Comparison of ENCODE assay signal across 9 cellular contexts in the genomic region with DNA sequence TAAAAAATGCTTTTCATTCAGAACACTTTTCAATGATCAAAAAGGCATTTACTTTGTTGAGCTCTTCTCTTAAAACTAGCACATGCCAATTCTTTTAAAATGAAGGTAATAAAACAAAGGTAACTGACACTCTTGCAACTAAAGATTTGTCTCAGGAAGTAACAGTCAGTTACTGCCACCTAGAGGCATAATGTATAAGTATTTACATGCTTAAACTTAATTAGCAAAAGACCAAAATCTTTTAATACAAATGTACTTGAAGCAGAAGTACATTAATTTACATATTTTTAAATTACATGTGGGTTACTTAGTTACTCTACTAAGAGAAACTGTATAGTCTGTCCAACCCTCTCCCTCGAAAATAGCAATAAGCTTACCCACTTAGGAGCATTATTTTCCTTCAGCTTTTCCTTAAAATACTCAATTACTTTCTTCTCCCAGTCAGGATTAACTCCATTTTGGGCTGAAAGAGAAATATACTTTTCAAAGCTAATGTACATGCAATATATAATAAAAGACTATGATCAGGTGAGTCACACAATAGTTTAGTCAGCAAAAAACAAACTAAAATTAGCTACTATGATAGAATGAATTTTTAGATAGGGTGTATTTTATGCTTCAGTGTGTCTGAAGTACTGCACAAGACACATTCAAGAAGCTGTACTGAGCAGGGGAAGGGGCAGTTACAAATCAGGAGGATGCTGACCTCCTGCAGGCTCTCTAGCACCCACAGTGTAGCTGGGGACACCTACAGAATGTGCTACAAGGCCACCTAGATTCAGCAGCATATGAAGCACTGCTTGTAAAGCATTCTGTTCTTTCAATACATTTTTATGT. TPM values are rescaled to one million over a fixed set of nuclear protein-coding genes. Genes with fewer than 3 reads are reported as not detected.
A peak's percentile ranks its signal among the peaks of the same experiment; 100 is the strongest.
DNase-seq lines count a peak whose midpoint lies in the region; ATAC-seq, FAIRE-seq and TF ChIP-seq lines count a peak whose summit lies in the region.
"Had no signal": no experiment of that assay in that cellular context is flagged by ENCODE, and none has a peak within 500 bp of the region (broad histone marks: within the 10 kb centered on the region; RNA-seq: fewer than 3 reads in every experiment).

No MANE protein-coding gene starts in this region.

- no peaks in the 10 kb centered on the region for H3K27me3 Mint-ChIP-seq in CD4-positive, CD25-positive, alpha-beta regulatory T cell

- no peak overlapping the region for H3K4me2 ChIP-seq in endothelial cell of umbilical vein (ENCODE audit: insufficient read depth, low read length)
- H3K4me2 ChIP-seq in osteoblast (ENCODE audit: insufficient read depth, low read length): no peak overlapping the region

- intact Hi-C loops in endothelial cell of umbilical vein (cut with micrococcal nuclease): loop anchor here (1.0 kb wide), 3 partner anchors 109 to 251 kb away; no protein-coding TSS in a partner anchor

- H3K27ac ChIP-seq in CD4-positive, CD25-positive, alpha-beta regulatory T cell (ENCODE audit: insufficient read depth, low read length, poor library complexity, severe bottlenecking): peak overlapping the region; percentile 49
- H3K27ac ChIP-seq in endothelial cell of umbilical vein (ENCODE audit: insufficient read depth, low read depth, low read length): no peak overlapping the region
- H3K27ac ChIP-seq in osteoblast (ENCODE audit: low read depth, low read length): no peak overlapping the region
- H3K27ac ChIP-seq: skin epidermis had no signal

- peak; percentile 65 to 74 for ATAC-seq in CD4-positive, CD25-positive, alpha-beta regulatory T cell (ENCODE audit: low read depth in 2 of 2)
- no peak for ATAC-seq in GM18858 (IDR thresholded peaks at IDR 0.05; ENCODE audit: unreplicated experiment)

- FAIRE-seq in GM19239 (lab: Jason Lieb, UNC) (peak; percentile 80), endothelial cell of umbilical vein (lab: Jason Lieb, UNC) (no peak)

- peaks cover 32% of the 10 kb centered on the region for H3K36me3 ChIP-seq in CD4-positive, CD25-positive, alpha-beta regulatory T cell (ENCODE audit: control insufficient read depth, insufficient read depth, low read length)
- H3K36me3 ChIP-seq in endothelial cell of umbilical vein (ENCODE audit: control insufficient read depth in 2 of 2, extremely low read depth in 1 of 2, insufficient read depth in 2 of 2, low read length in 2 of 2): peaks cover 2 to 10% of the 10 kb centered on the region in 2 experiments
- peaks cover 13% of the 10 kb centered on the region for H3K36me3 ChIP-seq in osteoblast (ENCODE audit: insufficient read depth, low read length)

- H3K4me3 Mint-ChIP-seq in CD4-positive, CD25-positive, alpha-beta regulatory T cell: peak overlapping the region in 1 of 4 donors; percentile 15

- H2AFZ ChIP-seq in endothelial cell of umbilical vein (ENCODE audit: low read depth, low read length): no peak overlapping the region
- no peak overlapping the region for H2AFZ ChIP-seq in osteoblast (ENCODE audit: low read length)

- H3K9me3 ChIP-seq in CD4-positive, CD25-positive, alpha-beta regulatory T cell (ENCODE audit: control insufficient read depth in 2 of 2, low read length in 2 of 2): no peaks in the 10 kb centered on the region
- no peaks in the 10 kb centered on the region for H3K9me3 ChIP-seq in endothelial cell of umbilical vein (replicated peaks; ENCODE audit: control insufficient read depth, insufficient read depth, low read length)
- H3K9me3 ChIP-seq in osteoblast (ENCODE audit: low read depth, low read length): no peaks in the 10 kb centered on the region

- peaks cover 9% of the 10 kb centered on the region for H3K4me1 ChIP-seq in CD4-positive, CD25-positive, alpha-beta regulatory T cell (ENCODE audit: control insufficient read depth, insufficient read depth, low read length, poor library complexity, severe bottlenecking)
- H3K4me1 ChIP-seq in endothelial cell of umbilical vein (ENCODE audit: control insufficient read depth, extremely low read depth, insufficient read depth, low read length) (peaks cover 5% of the 10 kb centered on the region), osteoblast (ENCODE audit: insufficient read depth, low read length) (no peaks in the 10 kb centered on the region)

- no peaks in the 10 kb centered on the region for H4K20me1 ChIP-seq in endothelial cell of umbilical vein (replicated peaks; ENCODE audit: control insufficient read depth, extremely low read depth, insufficient read depth, low read length)
- H4K20me1 ChIP-seq in osteoblast (ENCODE audit: insufficient read depth, low read length): peaks cover 21% of the 10 kb centered on the region

- H3K79me2 ChIP-seq in endothelial cell of umbilical vein (ENCODE audit: control insufficient read depth, insufficient read depth, low read length) (peaks cover 67% of the 10 kb centered on the region), osteoblast (ENCODE audit: insufficient read depth, low read length) (peaks cover 61% of the 10 kb centered on the region)

- H3K4me1 Mint-ChIP-seq in CD4-positive, CD25-positive, alpha-beta regulatory T cell: peaks cover 18 to 47% (median 38%) of the 10 kb centered on the region in 4 donors

- peaks cover 21% of the 10 kb centered on the region for H3K36me3 Mint-ChIP-seq in CD4-positive, CD25-positive, alpha-beta regulatory T cell

- peaks cover 0 to 10% (median 2%) of the 10 kb centered on the region in 7 donors for H3K9me3 Mint-ChIP-seq in CD4-positive, CD25-positive, alpha-beta regulatory T cell

- CTCF ChIA-PET in endothelial cell of umbilical vein (lab: Charles Lee): interaction anchor here (0.7 to 8.1 kb wide), 45 partner anchors 8 to 660 kb away, joined by 3 to 280 read pairs (median 5); a partner anchor contains a TSS

- no peak overlapping the region for H3K9ac ChIP-seq in endothelial cell of umbilical vein (replicated peaks; ENCODE audit: extremely low read depth, insufficient read depth, low read length)

- no peak overlapping the region for H3K4me3 ChIP-seq in CD4-positive, CD25-positive, alpha-beta regulatory T cell (ENCODE audit: low read depth, low read length)
- no peak overlapping the region for H3K4me3 ChIP-seq in endothelial cell of umbilical vein (replicated peaks in 1 of 3; ENCODE audit: insufficient read depth in 1 of 3, low read depth in 1 of 3, low read length in 3 of 3)
- H3K4me3 ChIP-seq in osteoblast (ENCODE audit: insufficient read depth, low read length): no peak overlapping the region
- H3K4me3 ChIP-seq: skin epidermis had no signal

- peak overlapping the region in 2 of 3 donors; percentile 27 to 68 for H3K27ac Mint-ChIP-seq in CD4-positive, CD25-positive, alpha-beta regulatory T cell

- POLR2A ChIA-PET in endothelial cell of umbilical vein (lab: Charles Lee): interaction anchor here (1.0 to 1.6 kb wide), 2 partner anchors 13 to 109 kb away, joined by 3 to 5 read pairs; a partner anchor contains a TSS

- TF ChIP-seq CTCF in endothelial cell of umbilical vein (IDR thresholded peaks at IDR 0.05; ENCODE audit: extremely low read depth in 1 of 2, insufficient read depth in 1 of 2, low read depth in 1 of 2, low read length in 2 of 2) (peak; percentile 27 to 36), osteoblast (IDR thresholded peaks at IDR 0.05; ENCODE audit: extremely low read depth, low read depth, low read length) (peak; percentile 58)

- DNase-seq in CD4-positive, CD25-positive, alpha-beta regulatory T cell: peak in 2 of 3 donors; percentile 65 to 80
- DNase-seq in GM19239 (ENCODE audit: insufficient read length, low spot score) (no peak), RPMI8226 (peak; percentile 11), endothelial cell of umbilical vein (ENCODE audit: low read depth, low spot score) (peak; percentile 74), osteoblast (ENCODE audit: insufficient read length, low spot score, missing footprints) (no peak), T1000 (lab: John Stamatoyannopoulos, UW) (no peak), HuH-7.5 (ENCODE audit: low spot score) (no peak)

- H3K9me1 ChIP-seq in endothelial cell of umbilical vein (replicated peaks; ENCODE audit: control insufficient read depth, extremely low read depth, insufficient read depth, low read length): no peaks in the 10 kb centered on the region

- dilution Hi-C loops in endothelial cell of umbilical vein (cut with MboI; ENCODE audit: extremely low pct_ligation_motif_present, low sequenced_read_pairs): no loop called here

- no TSS peak for BruUV-seq in endothelial cell of umbilical vein (replicated peaks; lab: Mats Ljungman, UMichigan)

- TF ChIP-seq POLR2A in endothelial cell of umbilical vein (IDR thresholded peaks at IDR 0.05; ENCODE audit: low read depth, low read length): no peak

- H3K27me3 ChIP-seq in CD4-positive, CD25-positive, alpha-beta regulatory T cell (ENCODE audit: control insufficient read depth, insufficient read depth, low read length): no peaks in the 10 kb centered on the region
- H3K27me3 ChIP-seq in endothelial cell of umbilical vein (ENCODE audit: control insufficient read depth in 2 of 2, insufficient read depth in 2 of 2, low read length in 2 of 2) (no peaks in the 10 kb centered on the region), osteoblast (ENCODE audit: insufficient read depth, low read length) (no peaks in the 10 kb centered on the region)

RNA-seq across cellular contexts. Expression of a gene that starts 13.0 kb away (rescaled TPM):
- 36.1 TPM for total RNA-seq in CD4-positive, CD25-positive, alpha-beta regulatory T cell
- 10 to 100 TPM; 62.8 to 69.6 (median 64.4) TPM for polyA plus RNA-seq in CD4-positive, CD25-positive, alpha-beta regulatory T cell
- total RNA-seq in endothelial cell of umbilical vein (61.9 and 62.5 TPM in 2 replicates), osteoblast (47.7 and 48.1 TPM in 2 replicates)
- polyA plus RNA-seq in endothelial cell of umbilical vein: 41.8 and 44.8 TPM in 2 replicates
- polyA plus RNA-seq in endothelial cell of umbilical vein (2011; cell fraction: cytosol; rRNA removed): 54.3 and 58.8 TPM in 2 replicates
- polyA plus RNA-seq in endothelial cell of umbilical vein (2011; cell fraction: nucleus; rRNA removed): 39.2 and 48.3 TPM in 2 replicates
- 56.9 and 73.0 TPM in 2 replicates for polyA plus RNA-seq in endothelial cell of umbilical vein (2012)
- polyA minus RNA-seq in endothelial cell of umbilical vein: 54.7 and 55.7 TPM in 2 replicates
- 59.5 TPM for polyA minus RNA-seq in endothelial cell of umbilical vein (2011; cell fraction: cytosol; rRNA and poly(A)+ RNA removed)
- polyA minus RNA-seq in endothelial cell of umbilical vein (2011; cell fraction: nucleus; rRNA and poly(A)+ RNA removed): 22.3 and 36.1 TPM in 2 replicates

RNA-seq across cellular contexts. Expression of a gene that starts 32.9 kb away (rescaled TPM):
- total RNA-seq in CD4-positive, CD25-positive, alpha-beta regulatory T cell: 29.7 TPM
- 10 to 100 TPM; 45.0 to 58.6 (median 53.0) TPM for polyA plus RNA-seq in CD4-positive, CD25-positive, alpha-beta regulatory T cell
- 83.1 and 85.4 TPM in 2 replicates for total RNA-seq in endothelial cell of umbilical vein
- 29.5 and 30.9 TPM in 2 replicates for polyA plus RNA-seq in endothelial cell of umbilical vein
- polyA plus RNA-seq in endothelial cell of umbilical vein (2011; cell fraction: cytosol; rRNA removed): 19.7 and 20.8 TPM in 2 replicates
- 34.3 and 41.6 TPM in 2 replicates for polyA plus RNA-seq in endothelial cell of umbilical vein (2011; cell fraction: nucleus; rRNA removed)
- polyA plus RNA-seq in endothelial cell of umbilical vein (2012): 57.0 and 73.1 TPM in 2 replicates
- 134 and 167 TPM in 2 replicates for polyA minus RNA-seq in endothelial cell of umbilical vein
- polyA minus RNA-seq in endothelial cell of umbilical vein (2011; cell fraction: cytosol; rRNA and poly(A)+ RNA removed): 33.1 TPM
- polyA minus RNA-seq in endothelial cell of umbilical vein (2011; cell fraction: nucleus; rRNA and poly(A)+ RNA removed): 40.8 and 56.3 TPM in 2 replicates
- total RNA-seq in osteoblast: 28.6 and 38.6 TPM in 2 replicates

Comparison
In these comparisons a context has a peak if more than half of its experiments do, and no peak if none do; other contexts are left out.
1. DNase-seq: peak in CD4-positive, CD25-positive, alpha-beta regulatory T cell (2 of 3), RPMI8226 (single experiment) and endothelial cell of umbilical vein (single experiment); none in GM19239 (single experiment), osteoblast (single experiment), T1000 (single experiment) and HuH-7.5 (single experiment).